In genomic region chr15:33242165-33242564, GRCh38 we compare ENCODE assay signal across 9 cellular contexts. TPM values are rescaled to one million over a fixed set of nuclear protein-coding genes. Genes with fewer than 3 reads are reported as not detected.
A peak's percentile ranks its signal among the peaks of the same experiment; 100 is the strongest.
DNase-seq lines count a peak whose midpoint lies in the region; ATAC-seq, FAIRE-seq and TF ChIP-seq lines count a peak whose summit lies in the region.
"Had no signal": no experiment of that assay in that cellular context is flagged by ENCODE, and none has a peak within 500 bp of the region (broad histone marks: within the 10 kb centered on the region; RNA-seq: fewer than 3 reads in every experiment).

No MANE protein-coding gene starts in this region.

- H3K36me3 ChIP-seq in suprapubic skin = no peaks in the 10 kb centered on the region

- TF ChIP-seq POLR2A in suprapubic skin (IDR thresholded peaks at IDR 0.05) = no peak

- no peak overlapping the region for H3K4me3 Mint-ChIP-seq in activated T-cell treated with anti-CD3 and anti-CD28 coated beads, Interleukin-2, amount 50 U/mL, for 4 hours
- no peak overlapping the region for H3K4me3 Mint-ChIP-seq in activated T-cell treated with anti-CD3 and anti-CD28 coated beads, Interleukin-2, amount 50 U/mL, for 24 hours
- no peak overlapping the region for H3K4me3 Mint-ChIP-seq in activated CD4-positive, alpha-beta T cell treated with anti-CD3 and anti-CD28 coated beads, Interleukin-2, amount 10 ng/mL, durations not matched to agents 24 days and 14 days
- H3K4me3 Mint-ChIP-seq: CD8-positive, alpha-beta memory T cell had no signal

- H3K4me3 ChIP-seq in foreskin fibroblast (ENCODE audit: low read depth in 1 of 2, low read length in 2 of 2) = no peak overlapping the region
- no peak overlapping the region for H3K4me3 ChIP-seq in suprapubic skin

- H3K27ac Mint-ChIP-seq in activated T-cell treated with anti-CD3 and anti-CD28 coated beads, Interleukin-2, amount 50 U/mL, for 24 hours = no peak overlapping the region
- no peak overlapping the region for H3K27ac Mint-ChIP-seq in activated CD4-positive, alpha-beta T cell treated with anti-CD3 and anti-CD28 coated beads, Interleukin-2, amount 10 ng/mL, durations not matched to agents 24 days and 14 days
- H3K27ac Mint-ChIP-seq: CD8-positive, alpha-beta memory T cell had no signal

- intact Hi-C loops in activated CD4-positive, alpha-beta T cell treated with anti-CD3 and anti-CD28 coated beads, Interleukin-2, amount 10 ng/mL, durations not matched to agents 24 days and 14 days (cut with micrococcal nuclease) = no loop called here

- no peaks in the 10 kb centered on the region for H3K9me3 Mint-ChIP-seq in activated T-cell treated with anti-CD3 and anti-CD28 coated beads, Interleukin-2, amount 50 U/mL, for 4 hours
- H3K9me3 Mint-ChIP-seq in activated T-cell treated with anti-CD3 and anti-CD28 coated beads, Interleukin-2, amount 50 U/mL, for 24 hours = no peaks in the 10 kb centered on the region
- H3K9me3 Mint-ChIP-seq in activated CD4-positive, alpha-beta T cell treated with anti-CD3 and anti-CD28 coated beads, Interleukin-2, amount 10 ng/mL, durations not matched to agents 24 days and 14 days = no peaks in the 10 kb centered on the region
- H3K9me3 Mint-ChIP-seq: CD8-positive, alpha-beta memory T cell had no signal

- TF ChIP-seq CTCF in foreskin fibroblast (IDR thresholded peaks at IDR 0.05; ENCODE audit: low read depth, low read length) (no peak), suprapubic skin (IDR thresholded peaks at IDR 0.05) (no peak)

- peaks cover 12% of the 10 kb centered on the region for H3K4me1 Mint-ChIP-seq in activated T-cell treated with anti-CD3 and anti-CD28 coated beads, Interleukin-2, amount 50 U/mL, for 4 hours (ENCODE audit: low read depth)
- peaks cover 20% of the 10 kb centered on the region for H3K4me1 Mint-ChIP-seq in activated T-cell treated with anti-CD3 and anti-CD28 coated beads, Interleukin-2, amount 50 U/mL, for 24 hours (ENCODE audit: low read depth)
- H3K4me1 Mint-ChIP-seq in activated CD4-positive, alpha-beta T cell treated with anti-CD3 and anti-CD28 coated beads, Interleukin-2, amount 10 ng/mL, durations not matched to agents 24 days and 14 days = no peaks in the 10 kb centered on the region
- H3K4me1 Mint-ChIP-seq: CD8-positive, alpha-beta memory T cell had no signal

- WGBS in suprapubic skin = 29% methylated on average over 1 of the region's 1 CpG

- H3K36me3 Mint-ChIP-seq in activated T-cell treated with anti-CD3 and anti-CD28 coated beads, Interleukin-2, amount 50 U/mL, for 4 hours (ENCODE audit: insufficient read depth) = no peaks in the 10 kb centered on the region
- H3K36me3 Mint-ChIP-seq in activated T-cell treated with anti-CD3 and anti-CD28 coated beads, Interleukin-2, amount 50 U/mL, for 24 hours (ENCODE audit: low read depth) = no peaks in the 10 kb centered on the region
- no peaks in the 10 kb centered on the region for H3K36me3 Mint-ChIP-seq in activated CD4-positive, alpha-beta T cell treated with anti-CD3 and anti-CD28 coated beads, Interleukin-2, amount 10 ng/mL, durations not matched to agents 24 days and 14 days (ENCODE audit: low read depth)
- H3K36me3 Mint-ChIP-seq: CD8-positive, alpha-beta memory T cell had no signal

- H3K27me3 Mint-ChIP-seq in activated T-cell treated with anti-CD3 and anti-CD28 coated beads, Interleukin-2, amount 50 U/mL, for 4 hours (ENCODE audit: low read depth) = peaks cover 4% of the 10 kb centered on the region
- H3K27me3 Mint-ChIP-seq in activated T-cell treated with anti-CD3 and anti-CD28 coated beads, Interleukin-2, amount 50 U/mL, for 24 hours = no peaks in the 10 kb centered on the region
- peaks cover 7% of the 10 kb centered on the region for H3K27me3 Mint-ChIP-seq in activated CD4-positive, alpha-beta T cell treated with anti-CD3 and anti-CD28 coated beads, Interleukin-2, amount 10 ng/mL, durations not matched to agents 24 days and 14 days
- H3K27me3 Mint-ChIP-seq: CD8-positive, alpha-beta memory T cell had no signal

- no peak for DNase-seq in activated T-cell treated with anti-CD3 and anti-CD28 coated beads, Interleukin-2, amount 50 U/mL, for 4 hours
- DNase-seq in activated T-cell treated with anti-CD3 and anti-CD28 coated beads, Interleukin-2, amount 50 U/mL, for 24 hours = no peak
- DNase-seq in RCC 7860 (ENCODE audit: low spot score) (peak; percentile 98), foreskin fibroblast (peak; percentile 12 to 18), suprapubic skin (ENCODE audit: low spot score in 2 of 2) (no peak)
- peak; percentile 18 for DNase-seq in stimulated activated naive CD8-positive, alpha-beta T cell treated with anti-CD3 and anti-CD28 coated beads, Interleukin-15, Interleukin-2, amounts not matched to agents 100 U/mL and 50 U/mL, for 24 hours
- DNase-seq in activated CD4-positive, alpha-beta T cell treated with anti-CD3 and anti-CD28 coated beads, Interleukin-2, amount 10 ng/mL, durations not matched to agents 24 days and 14 days = no peak
- DNase-seq: CD8-positive, alpha-beta memory T cell had no signal

- no peaks in the 10 kb centered on the region for H3K27me3 ChIP-seq in suprapubic skin

- H3K9me3 ChIP-seq in suprapubic skin = no peaks in the 10 kb centered on the region

- FAIRE-seq in RCC 7860 (lab: Jason Lieb, UNC) = peak; percentile 90

- ATAC-seq in activated T-cell treated with anti-CD3 and anti-CD28 coated beads, Interleukin-2, amount 50 U/mL, for 4 hours = peak; percentile 77 to 84
- peak; percentile 86 for ATAC-seq in stimulated activated naive CD8-positive, alpha-beta T cell treated with anti-CD3 and anti-CD28 coated beads, Interleukin-15, Interleukin-2, amounts not matched to agents 100 U/mL and 50 U/mL, for 24 hours
- ATAC-seq in GM19452 (IDR thresholded peaks at IDR 0.05; ENCODE audit: unreplicated experiment) = no peak

- H3K4me1 ChIP-seq in suprapubic skin = peaks cover 5% of the 10 kb centered on the region

- no peak overlapping the region for H3K27ac ChIP-seq in suprapubic skin

- no peak for TF ChIP-seq EP300 in suprapubic skin (IDR thresholded peaks at IDR 0.05)

RNA-seq across cellular contexts. Expression of gene FMN1, which starts 47.7 kb away (rescaled TPM):
- total RNA-seq in activated T-cell treated with anti-CD3 and anti-CD28 coated beads, Interleukin-2, amount 50 U/mL, for 4 hours = under 1 TPM; 0.14 to 0.66 (median 0.48) TPM
- 10 to 100 TPM; 19.8 to 47.3 (median 33.1) TPM for total RNA-seq in suprapubic skin
- total RNA-seq in activated CD4-positive, alpha-beta T cell treated with anti-CD3 and anti-CD28 coated beads, Interleukin-2, amount 10 ng/mL, durations not matched to agents 24 days and 14 days = 0.02 TPM in 1 of 2 replicates, not detected in the other

Comparison
In these comparisons a context has a peak if more than half of its experiments do, and no peak if none do; other contexts are left out.
1. DNase-seq: peak in RCC 7860 (single experiment), foreskin fibroblast (2 of 2) and stimulated activated naive CD8-positive, alpha-beta T cell treated with anti-CD3 and anti-CD28 coated beads, Interleukin-15, Interleukin-2, amounts not matched to agents 100 U/mL and 50 U/mL, for 24 hours (single experiment); none in activated T-cell treated with anti-CD3 and anti-CD28 coated beads, Interleukin-2, amount 50 U/mL, for 4 hours (single experiment), activated T-cell treated with anti-CD3 and anti-CD28 coated beads, Interleukin-2, amount 50 U/mL, for 24 hours (single experiment), suprapubic skin (0 of 2) and activated CD4-positive, alpha-beta T cell treated with anti-CD3 and anti-CD28 coated beads, Interleukin-2, amount 10 ng/mL, durations not matched to agents 24 days and 14 days (single experiment).
2. RNA of gene FMN1, which starts 47.7 kb away (total RNA-seq): 19.8 to 47.3 TPM in suprapubic skin; 0.14 to 0.66 TPM in activated T-cell treated with anti-CD3 and anti-CD28 coated beads, Interleukin-2, amount 50 U/mL, for 4 hours and 0.02 TPM in activated CD4-positive, alpha-beta T cell treated with anti-CD3 and anti-CD28 coated beads, Interleukin-2, amount 10 ng/mL, durations not matched to agents 24 days and 14 days; every median in the first group is over 10 times any median in the second.